In the genomic region with DNA sequence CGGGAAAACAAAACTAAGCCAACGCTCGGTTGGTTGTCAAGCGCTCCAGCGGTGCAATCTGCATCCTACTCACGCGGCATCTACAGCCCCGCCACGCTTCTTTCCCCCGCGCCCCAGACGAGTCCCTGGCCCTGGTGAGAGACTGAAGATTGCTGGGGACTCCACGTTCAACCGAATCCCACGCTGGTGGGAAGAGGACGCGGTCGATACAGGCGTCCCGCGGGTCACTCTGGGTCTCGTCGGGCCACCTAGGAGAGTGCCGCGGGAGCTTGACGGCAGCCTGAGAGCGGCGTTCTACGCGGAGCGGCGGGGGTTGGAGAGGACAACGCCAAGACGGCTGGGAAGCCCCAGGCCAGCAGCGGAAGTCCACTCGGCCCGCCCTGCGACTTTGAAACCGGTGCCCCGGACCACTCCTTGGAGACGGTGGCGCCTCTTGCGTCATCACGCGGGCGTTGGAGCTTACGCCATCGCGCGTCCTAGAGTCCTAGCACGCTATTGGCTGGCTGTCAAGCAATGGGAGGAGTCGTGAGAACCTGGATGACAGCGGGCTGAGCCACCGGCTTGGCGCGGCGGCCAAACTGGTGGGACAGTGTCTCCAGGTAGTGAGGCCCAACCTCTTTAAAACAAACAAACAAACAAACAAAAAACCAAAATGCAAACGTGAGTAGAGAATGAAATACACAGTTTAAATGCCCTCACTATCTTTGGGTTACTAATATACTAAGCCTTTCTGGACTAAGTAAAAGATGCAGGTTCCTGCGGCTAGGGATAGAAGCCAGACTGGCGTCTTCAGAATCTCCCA, we compare ENCODE assay signal across 1 cellular context.
TF ChIP-seq lines count a peak whose summit lies in the region.

A gene (minus strand): TSS at position 367 of the 802 bp plus-strand sequence. CDS start 436 bp downstream, outside the sequence.

TF ChIP-seq in HepG2, 621 proteins besides CTCF, POLR2A, EP300 and RAD21 (continued from another document and continues in another):
- TF ChIP-seq, protein P1, sequence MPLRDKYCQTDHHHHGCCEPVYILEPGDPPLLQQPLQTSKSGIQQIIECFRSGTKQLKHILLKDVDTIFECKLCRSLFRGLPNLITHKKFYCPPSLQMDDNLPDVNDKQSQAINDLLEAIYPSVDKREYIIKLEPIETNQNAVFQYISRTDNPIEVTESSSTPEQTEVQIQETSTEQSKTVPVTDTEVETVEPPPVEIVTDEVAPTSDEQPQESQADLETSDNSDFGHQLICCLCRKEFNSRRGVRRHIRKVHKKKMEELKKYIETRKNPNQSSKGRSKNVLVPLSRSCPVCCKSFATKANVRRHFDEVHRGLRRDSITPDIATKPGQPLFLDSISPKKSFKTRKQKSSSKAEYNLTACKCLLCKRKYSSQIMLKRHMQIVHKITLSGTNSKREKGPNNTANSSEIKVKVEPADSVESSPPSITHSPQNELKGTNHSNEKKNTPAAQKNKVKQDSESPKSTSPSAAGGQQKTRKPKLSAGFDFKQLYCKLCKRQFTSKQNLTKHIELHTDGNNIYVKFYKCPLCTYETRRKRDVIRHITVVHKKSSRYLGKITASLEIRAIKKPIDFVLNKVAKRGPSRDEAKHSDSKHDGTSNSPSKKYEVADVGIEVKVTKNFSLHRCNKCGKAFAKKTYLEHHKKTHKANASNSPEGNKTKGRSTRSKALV (CRISPR knock-in tag; IDR thresholded peaks at IDR 0.05), result peak; percentile 31; the same call in 1 of the 2 replicates
- TF ChIP-seq ZNF337 (CRISPR knock-in tag; IDR thresholded peaks at IDR 0.05; ENCODE audit: borderline replicate concordance, low read depth), result no peak
- peak; percentile 76; the same call in 1 of the 2 replicates for TF ChIP-seq KAT8 (CRISPR knock-in tag; IDR thresholded peaks at IDR 0.05)
- TF ChIP-seq, protein P2, sequence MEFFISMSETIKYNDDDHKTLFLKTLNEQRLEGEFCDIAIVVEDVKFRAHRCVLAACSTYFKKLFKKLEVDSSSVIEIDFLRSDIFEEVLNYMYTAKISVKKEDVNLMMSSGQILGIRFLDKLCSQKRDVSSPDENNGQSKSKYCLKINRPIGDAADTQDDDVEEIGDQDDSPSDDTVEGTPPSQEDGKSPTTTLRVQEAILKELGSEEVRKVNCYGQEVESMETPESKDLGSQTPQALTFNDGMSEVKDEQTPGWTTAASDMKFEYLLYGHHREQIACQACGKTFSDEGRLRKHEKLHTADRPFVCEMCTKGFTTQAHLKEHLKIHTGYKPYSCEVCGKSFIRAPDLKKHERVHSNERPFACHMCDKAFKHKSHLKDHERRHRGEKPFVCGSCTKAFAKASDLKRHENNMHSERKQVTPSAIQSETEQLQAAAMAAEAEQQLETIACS (CRISPR knock-in tag; IDR thresholded peaks at IDR 0.05), result no peak
- TF ChIP-seq NR3C1 (CRISPR knock-in tag; IDR thresholded peaks at IDR 0.05), result no peak
- TF ChIP-seq NAIF1 (CRISPR knock-in tag; IDR thresholded peaks at IDR 0.05; ENCODE audit: borderline replicate concordance), result 0 out of 2 replicates have a peak, but pooled peaks have one; percentile 56
- TF ChIP-seq ZNF510 (CRISPR knock-in tag; IDR thresholded peaks at IDR 0.05; ENCODE audit: low read depth), result 0 out of 2 replicates have a peak, but pooled peaks have one; percentile 52
- TF ChIP-seq SSRP1 (CRISPR knock-in tag; IDR thresholded peaks at IDR 0.05), result no peak
- peak; percentile 85 for TF ChIP-seq GATAD1 (CRISPR knock-in tag; IDR thresholded peaks at IDR 0.05)
- TF ChIP-seq ZZZ3 (CRISPR knock-in tag; IDR thresholded peaks at IDR 0.05; ENCODE audit: borderline replicate concordance), result peak; percentile 63; the same call in 1 of the 2 replicates
- 0 out of 2 replicates have a peak, but pooled peaks have one; percentile 61 for TF ChIP-seq JUN (CRISPR knock-in tag; IDR thresholded peaks at IDR 0.05)
- no peak for TF ChIP-seq ZNF383 (CRISPR knock-in tag; IDR thresholded peaks at IDR 0.05; ENCODE audit: borderline replicate concordance)
- TF ChIP-seq SNAI1 (CRISPR knock-in tag; IDR thresholded peaks at IDR 0.05; ENCODE audit: borderline replicate concordance), result 0 out of 2 replicates have a peak, but pooled peaks have one; percentile 53
- TF ChIP-seq, protein P3, sequence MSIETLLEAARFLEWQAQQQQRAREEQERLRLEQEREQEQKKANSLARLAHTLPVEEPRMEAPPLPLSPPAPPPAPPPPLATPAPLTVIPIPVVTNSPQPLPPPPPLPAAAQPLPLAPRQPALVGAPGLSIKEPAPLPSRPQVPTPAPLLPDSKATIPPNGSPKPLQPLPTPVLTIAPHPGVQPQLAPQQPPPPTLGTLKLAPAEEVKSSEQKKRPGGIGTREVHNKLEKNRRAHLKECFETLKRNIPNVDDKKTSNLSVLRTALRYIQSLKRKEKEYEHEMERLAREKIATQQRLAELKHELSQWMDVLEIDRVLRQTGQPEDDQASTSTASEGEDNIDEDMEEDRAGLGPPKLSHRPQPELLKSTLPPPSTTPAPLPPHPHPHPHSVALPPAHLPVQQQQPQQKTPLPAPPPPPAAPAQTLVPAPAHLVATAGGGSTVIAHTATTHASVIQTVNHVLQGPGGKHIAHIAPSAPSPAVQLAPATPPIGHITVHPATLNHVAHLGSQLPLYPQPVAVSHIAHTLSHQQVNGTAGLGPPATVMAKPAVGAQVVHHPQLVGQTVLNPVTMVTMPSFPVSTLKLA (IDR thresholded peaks at IDR 0.05), result peak; percentile 26; the same call in 1 of the 2 replicates
- TF ChIP-seq TSC22D2 (CRISPR knock-in tag; IDR thresholded peaks at IDR 0.05; ENCODE audit: borderline replicate concordance), result 0 out of 2 replicates have a peak, but pooled peaks have one; percentile 29
- no peak for TF ChIP-seq POLR2AphosphoS2 (IDR thresholded peaks at IDR 0.05; ENCODE audit: low read depth, low read length)
- TF ChIP-seq, protein P4, sequence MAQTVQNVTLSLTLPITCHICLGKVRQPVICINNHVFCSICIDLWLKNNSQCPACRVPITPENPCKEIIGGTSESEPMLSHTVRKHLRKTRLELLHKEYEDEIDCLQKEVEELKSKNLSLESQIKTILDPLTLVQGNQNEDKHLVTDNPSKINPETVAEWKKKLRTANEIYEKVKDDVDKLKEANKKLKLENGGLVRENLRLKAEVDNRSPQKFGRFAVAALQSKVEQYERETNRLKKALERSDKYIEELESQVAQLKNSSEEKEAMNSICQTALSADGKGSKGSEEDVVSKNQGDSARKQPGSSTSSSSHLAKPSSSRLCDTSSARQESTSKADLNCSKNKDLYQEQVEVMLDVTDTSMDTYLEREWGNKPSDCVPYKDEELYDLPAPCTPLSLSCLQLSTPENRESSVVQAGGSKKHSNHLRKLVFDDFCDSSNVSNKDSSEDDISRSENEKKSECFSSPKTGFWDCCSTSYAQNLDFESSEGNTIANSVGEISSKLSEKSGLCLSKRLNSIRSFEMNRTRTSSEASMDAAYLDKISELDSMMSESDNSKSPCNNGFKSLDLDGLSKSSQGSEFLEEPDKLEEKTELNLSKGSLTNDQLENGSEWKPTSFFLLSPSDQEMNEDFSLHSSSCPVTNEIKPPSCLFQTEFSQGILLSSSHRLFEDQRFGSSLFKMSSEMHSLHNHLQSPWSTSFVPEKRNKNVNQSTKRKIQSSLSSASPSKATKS (CRISPR knock-in tag; IDR thresholded peaks at IDR 0.05), result no peak
- TF ChIP-seq ZNF264 (CRISPR knock-in tag; IDR thresholded peaks at IDR 0.05), result no peak
- peak; percentile 64; the same call in 1 of the 2 replicates for TF ChIP-seq ZNF776 (CRISPR knock-in tag; IDR thresholded peaks at IDR 0.05)
- TF ChIP-seq, protein P5, sequence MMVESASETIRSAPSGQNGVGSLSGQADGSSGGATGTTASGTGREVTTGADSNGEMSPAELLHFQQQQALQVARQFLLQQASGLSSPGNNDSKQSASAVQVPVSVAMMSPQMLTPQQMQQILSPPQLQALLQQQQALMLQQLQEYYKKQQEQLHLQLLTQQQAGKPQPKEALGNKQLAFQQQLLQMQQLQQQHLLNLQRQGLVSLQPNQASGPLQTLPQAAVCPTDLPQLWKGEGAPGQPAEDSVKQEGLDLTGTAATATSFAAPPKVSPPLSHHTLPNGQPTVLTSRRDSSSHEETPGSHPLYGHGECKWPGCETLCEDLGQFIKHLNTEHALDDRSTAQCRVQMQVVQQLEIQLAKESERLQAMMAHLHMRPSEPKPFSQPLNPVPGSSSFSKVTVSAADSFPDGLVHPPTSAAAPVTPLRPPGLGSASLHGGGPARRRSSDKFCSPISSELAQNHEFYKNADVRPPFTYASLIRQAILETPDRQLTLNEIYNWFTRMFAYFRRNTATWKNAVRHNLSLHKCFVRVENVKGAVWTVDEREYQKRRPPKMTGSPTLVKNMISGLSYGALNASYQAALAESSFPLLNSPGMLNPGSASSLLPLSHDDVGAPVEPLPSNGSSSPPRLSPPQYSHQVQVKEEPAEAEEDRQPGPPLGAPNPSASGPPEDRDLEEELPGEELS (CRISPR knock-in tag; IDR thresholded peaks at IDR 0.05), result no peak
- peak; percentile 70 for TF ChIP-seq ETV5 (CRISPR knock-in tag; IDR thresholded peaks at IDR 0.05; ENCODE audit: borderline replicate concordance)
- TF ChIP-seq, protein P6, sequence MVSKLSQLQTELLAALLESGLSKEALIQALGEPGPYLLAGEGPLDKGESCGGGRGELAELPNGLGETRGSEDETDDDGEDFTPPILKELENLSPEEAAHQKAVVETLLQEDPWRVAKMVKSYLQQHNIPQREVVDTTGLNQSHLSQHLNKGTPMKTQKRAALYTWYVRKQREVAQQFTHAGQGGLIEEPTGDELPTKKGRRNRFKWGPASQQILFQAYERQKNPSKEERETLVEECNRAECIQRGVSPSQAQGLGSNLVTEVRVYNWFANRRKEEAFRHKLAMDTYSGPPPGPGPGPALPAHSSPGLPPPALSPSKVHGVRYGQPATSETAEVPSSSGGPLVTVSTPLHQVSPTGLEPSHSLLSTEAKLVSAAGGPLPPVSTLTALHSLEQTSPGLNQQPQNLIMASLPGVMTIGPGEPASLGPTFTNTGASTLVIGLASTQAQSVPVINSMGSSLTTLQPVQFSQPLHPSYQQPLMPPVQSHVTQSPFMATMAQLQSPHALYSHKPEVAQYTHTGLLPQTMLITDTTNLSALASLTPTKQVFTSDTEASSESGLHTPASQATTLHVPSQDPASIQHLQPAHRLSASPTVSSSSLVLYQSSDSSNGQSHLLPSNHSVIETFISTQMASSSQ (IDR thresholded peaks at IDR 0.05; ENCODE audit: low read depth), result no peak
- TF ChIP-seq, protein P6 (CRISPR knock-in tag; IDR thresholded peaks at IDR 0.05; ENCODE audit: borderline replicate concordance), result peak; percentile 69; the same call in 1 of the 2 replicates
- 0 out of 2 replicates have a peak, but pooled peaks have one; percentile 46 for TF ChIP-seq MTF2 (CRISPR knock-in tag; IDR thresholded peaks at IDR 0.05; ENCODE audit: borderline replicate concordance)
- no peak for TF ChIP-seq ZFP36 (IDR thresholded peaks at IDR 0.05; ENCODE audit: borderline replicate concordance, low read depth, low read length, partially characterized antibody)
- TF ChIP-seq, protein P7, sequence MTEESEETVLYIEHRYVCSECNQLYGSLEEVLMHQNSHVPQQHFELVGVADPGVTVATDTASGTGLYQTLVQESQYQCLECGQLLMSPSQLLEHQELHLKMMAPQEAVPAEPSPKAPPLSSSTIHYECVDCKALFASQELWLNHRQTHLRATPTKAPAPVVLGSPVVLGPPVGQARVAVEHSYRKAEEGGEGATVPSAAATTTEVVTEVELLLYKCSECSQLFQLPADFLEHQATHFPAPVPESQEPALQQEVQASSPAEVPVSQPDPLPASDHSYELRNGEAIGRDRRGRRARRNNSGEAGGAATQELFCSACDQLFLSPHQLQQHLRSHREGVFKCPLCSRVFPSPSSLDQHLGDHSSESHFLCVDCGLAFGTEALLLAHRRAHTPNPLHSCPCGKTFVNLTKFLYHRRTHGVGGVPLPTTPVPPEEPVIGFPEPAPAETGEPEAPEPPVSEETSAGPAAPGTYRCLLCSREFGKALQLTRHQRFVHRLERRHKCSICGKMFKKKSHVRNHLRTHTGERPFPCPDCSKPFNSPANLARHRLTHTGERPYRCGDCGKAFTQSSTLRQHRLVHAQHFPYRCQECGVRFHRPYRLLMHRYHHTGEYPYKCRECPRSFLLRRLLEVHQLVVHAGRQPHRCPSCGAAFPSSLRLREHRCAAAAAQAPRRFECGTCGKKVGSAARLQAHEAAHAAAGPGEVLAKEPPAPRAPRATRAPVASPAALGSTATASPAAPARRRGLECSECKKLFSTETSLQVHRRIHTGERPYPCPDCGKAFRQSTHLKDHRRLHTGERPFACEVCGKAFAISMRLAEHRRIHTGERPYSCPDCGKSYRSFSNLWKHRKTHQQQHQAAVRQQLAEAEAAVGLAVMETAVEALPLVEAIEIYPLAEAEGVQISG (CRISPR knock-in tag; IDR thresholded peaks at IDR 0.05), result peak; percentile 75
- TF ChIP-seq, protein P8, sequence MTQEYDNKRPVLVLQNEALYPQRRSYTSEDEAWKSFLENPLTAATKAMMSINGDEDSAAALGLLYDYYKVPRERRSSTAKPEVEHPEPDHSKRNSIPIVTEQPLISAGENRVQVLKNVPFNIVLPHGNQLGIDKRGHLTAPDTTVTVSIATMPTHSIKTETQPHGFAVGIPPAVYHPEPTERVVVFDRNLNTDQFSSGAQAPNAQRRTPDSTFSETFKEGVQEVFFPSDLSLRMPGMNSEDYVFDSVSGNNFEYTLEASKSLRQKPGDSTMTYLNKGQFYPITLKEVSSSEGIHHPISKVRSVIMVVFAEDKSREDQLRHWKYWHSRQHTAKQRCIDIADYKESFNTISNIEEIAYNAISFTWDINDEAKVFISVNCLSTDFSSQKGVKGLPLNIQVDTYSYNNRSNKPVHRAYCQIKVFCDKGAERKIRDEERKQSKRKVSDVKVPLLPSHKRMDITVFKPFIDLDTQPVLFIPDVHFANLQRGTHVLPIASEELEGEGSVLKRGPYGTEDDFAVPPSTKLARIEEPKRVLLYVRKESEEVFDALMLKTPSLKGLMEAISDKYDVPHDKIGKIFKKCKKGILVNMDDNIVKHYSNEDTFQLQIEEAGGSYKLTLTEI (CRISPR knock-in tag; conservative IDR thresholded peaks at IDR 0.05), result no peak
- TF ChIP-seq ZFP41 (CRISPR knock-in tag; IDR thresholded peaks at IDR 0.05; ENCODE audit: borderline replicate concordance), result peak; percentile 53; the same call in 1 of the 2 replicates
- peak; percentile 48 for TF ChIP-seq AGO1 (IDR thresholded peaks at IDR 0.05; ENCODE audit: low read depth, low read length, poor library complexity, severe bottlenecking)
- peak; percentile 74; the same call in 1 of the 2 replicates for TF ChIP-seq ELF1 (CRISPR knock-in tag; IDR thresholded peaks at IDR 0.05)
- peak; percentile 83; the same call in 1 of the 2 replicates for TF ChIP-seq ZNF556 (CRISPR knock-in tag; IDR thresholded peaks at IDR 0.05; ENCODE audit: borderline replicate concordance)
